ENCODE assay signal across 8 cellular contexts in the genomic region with DNA sequence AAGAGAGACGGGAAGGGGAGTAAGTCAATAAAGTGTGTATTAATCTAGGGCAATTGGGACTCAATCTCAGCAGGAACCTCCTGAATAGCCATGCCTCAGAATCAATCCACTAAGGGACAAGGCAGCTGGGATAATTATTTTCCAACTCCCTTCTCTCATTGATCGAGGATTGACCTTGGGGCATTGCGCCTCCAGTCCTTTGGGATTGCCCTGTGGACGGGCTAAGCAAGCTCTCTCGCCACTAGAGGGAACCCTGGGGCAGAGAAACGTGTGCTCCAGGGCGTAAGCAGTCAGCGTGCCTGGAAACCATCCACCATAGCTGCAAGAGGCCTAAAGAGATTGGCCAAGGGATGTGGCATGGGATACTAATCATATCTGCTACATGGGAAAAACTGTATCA. TPM values are rescaled to one million over a fixed set of nuclear protein-coding genes. Genes with fewer than 3 reads are reported as not detected.
A peak's percentile ranks its signal among the peaks of the same experiment; 100 is the strongest.
DNase-seq lines count a peak whose midpoint lies in the region; TF ChIP-seq lines count a peak whose summit lies in the region.

No MANE protein-coding gene starts in this region.

- no peaks in the 10 kb centered on the region for H3K9me3 ChIP-seq in SJSA1 (replicated peaks)

- no peaks in the 10 kb centered on the region for H3K4me1 ChIP-seq in SJSA1 (replicated peaks)

- in situ Hi-C loops in astrocyte of the spinal cord (cut with HindIII; ENCODE audit: low sequenced_read_pairs): no loop called here

- H3K36me3 ChIP-seq in SJSA1: no peaks in the 10 kb centered on the region

- peak; percentile 63 to 66 for DNase-seq in NCI-H2081 (lab: John Stamatoyannopoulos, UW)
- DNase-seq in NCI-H2081 treated with DMSO at 0.1 percent for 48 hours (lab: John Stamatoyannopoulos, UW): no peak
- DNase-seq in HUDEP-2 (lab: John Stamatoyannopoulos, UW; ENCODE audit: unreplicated experiment in 76 of 76): peak in 60 of 76 experiments; percentile 1 to 61 (median 34)
- DNase-seq in SJSA1 (ENCODE audit: low read depth in 1 of 2, low spot score in 2 of 2): peak; percentile 31 to 66
- DNase-seq in astrocyte of the spinal cord (ENCODE audit: low read depth, low spot score): peak; percentile 48
- peak; percentile 91 for DNase-seq in iPS-NIHi7 (ENCODE audit: extremely low spot score)
- peak; percentile 2 to 3 for DNase-seq in stimulated activated CD4-positive, alpha-beta T cell treated with anti-CD3 and anti-CD28 coated beads, Interleukin-1b, Interleukin-23, amount 100 ng/mL, for 4 hours (ENCODE audit: low read depth in 2 of 2)
- no peak for DNase-seq in cerebellum (ENCODE audit: low spot score)

- H3K4me3 ChIP-seq in SJSA1 (no peak overlapping the region), astrocyte of the spinal cord (ENCODE audit: low read depth, low read length) (no peak overlapping the region)

- peaks cover 17% of the 10 kb centered on the region; the same call in 1 of the 2 replicates for H3K27me3 ChIP-seq in SJSA1 (replicated peaks)

- peak; percentile 75 for TF ChIP-seq CTCF in astrocyte of the spinal cord (IDR thresholded peaks at IDR 0.05; ENCODE audit: low read depth, low read length)

- no peak overlapping the region for H3K27ac ChIP-seq in SJSA1

RNA-seq across cellular contexts. Expression of gene ERCC4, which starts 53.9 kb away (rescaled TPM):
- total RNA-seq in SJSA1 (2014; rRNA removed; shearing (Covaris generic)): 11.7 and 15.5 TPM in 2 replicates
- total RNA-seq in cerebellum: 15.5 TPM

Comparison
In these comparisons a context has a peak if more than half of its experiments do, and no peak if none do; other contexts are left out.
1. DNase-seq: peak in NCI-H2081 (2 of 2), HUDEP-2 (60 of 76), SJSA1 (2 of 2), astrocyte of the spinal cord (single experiment), iPS-NIHi7 (single experiment) and stimulated activated CD4-positive, alpha-beta T cell treated with anti-CD3 and anti-CD28 coated beads, Interleukin-1b, Interleukin-23, amount 100 ng/mL, for 4 hours (2 of 2); none in NCI-H2081 treated with DMSO at 0.1 percent for 48 hours (single experiment) and cerebellum (single experiment).